ENCODE assay signal across 22 cellular contexts in the genomic region with DNA sequence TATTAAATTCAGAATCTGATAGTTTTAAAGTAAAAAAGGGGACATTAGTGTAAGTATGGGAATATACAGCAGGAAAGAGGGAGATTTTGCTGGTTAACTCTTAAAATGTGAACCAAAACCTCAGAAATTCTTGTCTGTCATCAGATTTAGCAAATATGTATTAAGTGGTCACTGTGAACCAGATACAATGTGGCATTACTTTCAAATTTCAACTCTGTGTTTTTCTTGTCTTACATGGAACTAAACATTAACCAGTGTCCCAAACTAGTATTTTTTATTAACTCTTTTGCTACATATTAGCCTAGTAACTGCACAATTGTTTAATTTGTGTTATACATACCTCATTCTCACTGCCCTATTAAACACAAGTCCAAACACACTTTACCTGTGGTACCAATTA.
"Had no signal": no experiment of that assay in that cellular context is flagged by ENCODE, and none has a peak within 500 bp of the region (broad histone marks: within the 10 kb centered on the region; RNA-seq: fewer than 3 reads in every experiment).

No MANE protein-coding gene starts in this region.

- ATAC-seq: HepG2, Panc1, PC-3 had no signal

- H3K4me2 ChIP-seq: SK-N-SH had no signal

- DNase-seq: IMR-90, Karpas-422, KG1, MG63, NCI-H1092, NCI-H1105 treated with DMSO at 0.1 percent for 48 hours, NCI-H1417 treated with DMSO at 0.1 percent for 48 hours, NCI-H146, NCI-H1694 treated with DMSO at 0.1 percent for 48 hours, NCI-H1930, NCI-H2081, NCI-H2107, NCI-H2227 treated with DMSO at 0.1 percent for 48 hours, NCI-H524, NCI-H526 treated with DMSO at 0.1 percent for 48 hours, NCI-H774, PC-3, SHP77, SK-N-SH had no signal

- H3K9me3 ChIP-seq: MG63, SK-N-SH had no signal

- H3K36me3 ChIP-seq: MG63 had no signal

- H3K9ac ChIP-seq: SK-N-SH had no signal

- H3K4me3 ChIP-seq: MG63 had no signal

- H3K27ac ChIP-seq: RWPE1 had no signal
